ENCODE assay signal across 10 cellular contexts in the genomic region with DNA sequence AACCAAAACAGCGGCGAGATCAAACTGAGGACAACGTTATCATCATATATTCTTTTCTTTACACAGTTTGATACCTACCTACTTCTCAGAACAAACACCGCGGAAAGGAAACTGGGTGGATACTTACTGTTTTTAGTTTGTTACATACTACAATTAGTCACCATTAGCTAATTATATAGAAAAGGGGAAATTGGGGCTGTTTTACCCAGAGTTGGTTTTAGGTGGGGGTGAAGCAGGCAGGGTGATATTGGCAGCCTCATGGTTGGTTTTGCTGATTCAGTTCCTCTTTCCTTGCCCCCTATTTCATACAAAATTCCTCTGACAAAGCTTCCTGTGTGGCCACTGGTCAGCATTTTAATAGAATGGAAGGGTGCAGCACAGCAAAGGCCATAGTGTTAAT.
A peak's percentile ranks its signal among the peaks of the same experiment; 100 is the strongest.
DNase-seq lines count a peak whose midpoint lies in the region; ATAC-seq lines count a peak whose summit lies in the region.
"Had no signal": no experiment of that assay in that cellular context is flagged by ENCODE, and none has a peak within 500 bp of the region (broad histone marks: within the 10 kb centered on the region; RNA-seq: fewer than 3 reads in every experiment).

No MANE protein-coding gene starts in this region.

- peak; percentile 65 for ATAC-seq in GM19035 (IDR thresholded peaks at IDR 0.05; ENCODE audit: unreplicated experiment)
- ATAC-seq in HG02763 (IDR thresholded peaks at IDR 0.05; ENCODE audit: unreplicated experiment), result peak; percentile 55
- no peak for ATAC-seq in HG03439 (IDR thresholded peaks at IDR 0.05; ENCODE audit: unreplicated experiment)

- H3K4me1 ChIP-seq in rectal smooth muscle tissue (ENCODE audit: control insufficient read depth, insufficient read depth, low read length), result peaks cover 43% of the 10 kb centered on the region
- H3K4me1 ChIP-seq in CD4-positive, alpha-beta memory T cell (ENCODE audit: insufficient read depth, low read length), result no peaks in the 10 kb centered on the region

- H3K36me3 Mint-ChIP-seq in CD4-positive, alpha-beta memory T cell, result no peaks in the 10 kb centered on the region

- peak overlapping the region; percentile 92 for H3K27ac ChIP-seq in rectal smooth muscle tissue (ENCODE audit: low read depth, low read length)
- H3K27ac ChIP-seq in CD4-positive, alpha-beta memory T cell (ENCODE audit: low read depth, low read length), result no peak overlapping the region

- no peaks in the 10 kb centered on the region for H3K36me3 ChIP-seq in rectal smooth muscle tissue (ENCODE audit: control insufficient read depth, insufficient read depth, low read length)
- no peaks in the 10 kb centered on the region for H3K36me3 ChIP-seq in CD4-positive, alpha-beta memory T cell (ENCODE audit: insufficient read depth, low read length)

- H3K9me3 Mint-ChIP-seq in CD4-positive, alpha-beta memory T cell, result peaks cover 0 to 3% (median 0%) of the 10 kb centered on the region in 8 donors

- peak; percentile 85 for DNase-seq in MV-4-11 (lab: John Stamatoyannopoulos, UW)
- no peak for DNase-seq in pons (ENCODE audit: low spot score)
- DNase-seq in CD4-positive, alpha-beta memory T cell, result no peak
- no peak for DNase-seq in D341Med (ENCODE audit: low spot score)
- DNase-seq: occipital lobe had no signal

- peaks cover 14 to 18% of the 10 kb centered on the region in 2 donors for H3K27me3 Mint-ChIP-seq in CD4-positive, alpha-beta memory T cell
- H3K27me3 Mint-ChIP-seq: brain had no signal

- POLR2A ChIA-PET in CD4-positive, alpha-beta memory T cell (lab: Charles Lee; ENCODE audit: partially characterized antibody), result no interaction called here

- H3K27ac Mint-ChIP-seq in CD4-positive, alpha-beta memory T cell, result no peak overlapping the region

- CTCF ChIA-PET in CD4-positive, alpha-beta memory T cell (lab: Charles Lee; ENCODE audit: partially characterized antibody), result no interaction called here

- H3K27me3 ChIP-seq in rectal smooth muscle tissue (ENCODE audit: control insufficient read depth, insufficient read depth, low read length), result no peaks in the 10 kb centered on the region
- no peaks in the 10 kb centered on the region for H3K27me3 ChIP-seq in CD4-positive, alpha-beta memory T cell (ENCODE audit: insufficient read depth, low read length)

- no peaks in the 10 kb centered on the region for H3K4me1 Mint-ChIP-seq in CD4-positive, alpha-beta memory T cell

- H3K9ac ChIP-seq in rectal smooth muscle tissue (ENCODE audit: low read length), result no peak overlapping the region

- intact Hi-C loops in CD4-positive, alpha-beta memory T cell (cut with micrococcal nuclease), result no loop called here

- H3K9me3 ChIP-seq in CD4-positive, alpha-beta memory T cell (ENCODE audit: control insufficient read depth in 1 of 2, low read length in 2 of 2), result no peaks in the 10 kb centered on the region

- H3K4me3 ChIP-seq in rectal smooth muscle tissue (ENCODE audit: low read length), result peak overlapping the region; percentile 49
- H3K4me3 ChIP-seq in CD4-positive, alpha-beta memory T cell (ENCODE audit: low read length in 2 of 2), result no peak overlapping the region

- no peak overlapping the region for H3K4me3 Mint-ChIP-seq in CD4-positive, alpha-beta memory T cell
- H3K4me3 Mint-ChIP-seq: brain had no signal
